ENCODE assay signal across 8 cellular contexts in the genomic region with DNA sequence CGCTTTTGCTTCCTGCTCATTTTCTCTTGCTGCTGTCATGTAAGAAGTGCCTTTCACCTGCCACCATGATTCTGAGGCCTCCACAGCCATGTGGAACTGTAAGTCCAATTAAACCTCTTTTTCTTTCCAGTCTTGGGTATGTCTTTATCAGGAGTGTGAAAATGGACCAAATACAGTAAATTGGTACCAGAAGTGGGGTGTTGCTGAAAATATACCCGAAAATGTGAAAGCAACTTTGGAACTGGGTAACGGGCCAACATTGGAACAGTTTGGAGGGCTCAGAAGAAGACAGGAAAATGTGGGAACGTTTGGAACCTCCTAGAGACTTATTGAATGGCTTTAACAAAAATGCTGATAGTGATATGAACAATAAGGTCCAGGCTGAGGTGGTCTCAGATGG. TPM values are rescaled to one million over a fixed set of nuclear protein-coding genes. Genes with fewer than 3 reads are reported as not detected.
"Had no signal": no experiment of that assay in that cellular context is flagged by ENCODE, and none has a peak within 500 bp of the region (broad histone marks: within the 10 kb centered on the region; RNA-seq: fewer than 3 reads in every experiment).

No MANE protein-coding gene starts in this region.

RNA-seq across cellular contexts. Expression of a gene that starts 47.0 kb away (rescaled TPM):
- total RNA-seq: activated naive CD4-positive, alpha-beta T cell treated with anti-CD3 and anti-CD28 coated beads for 36 hours; activated naive CD4-positive, alpha-beta T cell treated with anti-CD3 and anti-CD28 coated beads, Interleukin-2, amount 50 U/mL, for 72 hours; activated naive CD8-positive, alpha-beta T cell treated with anti-CD3 and anti-CD28 coated beads for 36 hours; activated naive CD8-positive, alpha-beta T cell treated with anti-CD3 and anti-CD28 coated beads, Interleukin-2, amount 10 ng/mL, durations not matched to agents 7 days and 5 days; activated T-cell treated with anti-CD3 and anti-CD28 coated beads, Interleukin-2, amount 50 U/mL, for 72 hours; activated T-helper 1 cell treated with anti-CD3 and anti-CD28 coated beads, Interleukin-12 subunit alpha, Interleukin-12 subunit beta, Interleukin-2, Interleukin-4 antibody, amounts not matched to agents 30 ng/mL and 10 ng/mL and 1 ng/mL, durations not matched to agents 14 hours and 24 hours and 36 hours; activated T-helper 2 cell treated with anti-CD3 and anti-CD28 coated beads, Interferon-gamma antibody, Interleukin-2, Interleukin-4, amounts not matched to agents 10 μg/mL and 5 μg/mL and 100 μg/mL, durations not matched to agents 14 hours and 24 hours and 36 hours; bronchial epithelial cell had no signal
